14 cellular contexts compared by ENCODE assay signal in the genomic region with DNA sequence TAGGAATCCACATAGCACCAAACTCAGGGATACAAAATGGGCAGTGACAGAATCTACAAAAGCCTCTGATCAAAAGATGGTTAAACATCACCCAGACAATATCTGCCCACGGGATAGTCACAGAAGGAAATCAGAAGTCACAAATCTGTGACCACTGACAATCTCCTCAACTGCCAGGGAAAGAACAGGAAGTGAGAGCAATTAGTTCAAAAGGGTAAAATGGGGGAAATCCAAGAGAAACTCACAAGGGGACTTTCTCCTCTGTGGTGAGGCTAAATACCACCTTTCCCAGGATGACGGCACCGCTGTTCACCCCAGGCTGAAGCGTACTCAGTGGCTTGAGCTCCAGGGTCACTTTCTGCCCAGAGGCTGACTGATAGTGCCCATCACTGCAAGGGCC. TPM values are rescaled to one million over a fixed set of nuclear protein-coding genes. Genes with fewer than 3 reads are reported as not detected.
DNase-seq lines count a peak whose midpoint lies in the region; ATAC-seq, FAIRE-seq and TF ChIP-seq lines count a peak whose summit lies in the region.
"Had no signal": no experiment of that assay in that cellular context is flagged by ENCODE, and none has a peak within 500 bp of the region (broad histone marks: within the 10 kb centered on the region; RNA-seq: fewer than 3 reads in every experiment).

No MANE protein-coding gene starts in this region.

- ATAC-seq in GM19452 (IDR thresholded peaks at IDR 0.05; ENCODE audit: unreplicated experiment) (peak; percentile 82), HG02973 (IDR thresholded peaks at IDR 0.05; ENCODE audit: unreplicated experiment) (peak; percentile 84), sciatic nerve (no peak)
- ATAC-seq: lower lobe of right lung, Panc1 had no signal

- no peaks in the 10 kb centered on the region for H3K9me3 ChIP-seq in OCI-LY3 (ENCODE audit: insufficient read depth, low read length)
- H3K9me3 ChIP-seq: lower lobe of right lung, sigmoid colon had no signal

- TF ChIP-seq CTCF in OCI-LY3 (IDR thresholded peaks at IDR 0.05; ENCODE audit: low read depth, low read length) (no peak), dorsolateral prefrontal cortex (IDR thresholded peaks at IDR 0.05 in 54 of 56, conservative IDR thresholded peaks at IDR 0.05 in 2 of 56; ENCODE audit: low read depth in 1 of 56, partially characterized antibody in 56 of 56) (no peak)

- no peak for DNase-seq in GM12891 (ENCODE audit: insufficient read length, low spot score)
- no peak for DNase-seq in dorsolateral prefrontal cortex
- no peak for DNase-seq in dedifferentiated amniotic fluid mesenchymal stem cell (ENCODE audit: extremely low spot score)
- no peak for DNase-seq in C1 segment of cervical spinal cord (lab: John Stamatoyannopoulos, UW)
- no peak for DNase-seq in sciatic nerve (ENCODE audit: low spot score)
- DNase-seq: activated CD4-positive, CD25-positive, alpha-beta regulatory T cell treated with anti-CD3 and anti-CD28 coated beads, Interleukin-2, amount 50 U/mL, for 72 hours; aorta; CD4-positive, CD25-positive, alpha-beta regulatory T cell; lower lobe of right lung; sigmoid colon had no signal

- no peaks in the 10 kb centered on the region for H4K20me1 ChIP-seq in OCI-LY3 (ENCODE audit: insufficient read depth, low read length)

- peak overlapping the region; percentile 12; the same call in 1 of the 2 replicates for H3K9ac ChIP-seq in OCI-LY3 (ENCODE audit: low read length)

- no peak for TF ChIP-seq POLR2A in GM12891 (IDR thresholded peaks at IDR 0.05; ENCODE audit: low read depth, low read length)

- H3K4me3 ChIP-seq in OCI-LY3 (ENCODE audit: low read length) (peak overlapping the region; percentile 56), dorsolateral prefrontal cortex (no peak overlapping the region)
- H3K4me3 ChIP-seq: lower lobe of right lung, sigmoid colon had no signal

- H3K27me3 ChIP-seq in OCI-LY3 (ENCODE audit: low read depth, low read length) (no peaks in the 10 kb centered on the region), dorsolateral prefrontal cortex (no peaks in the 10 kb centered on the region)
- H3K27me3 ChIP-seq: sigmoid colon had no signal

- peak overlapping the region; percentile 71 for H3K4me2 ChIP-seq in OCI-LY3 (ENCODE audit: low read length)

- peaks cover 30% of the 10 kb centered on the region for H3K4me1 ChIP-seq in OCI-LY3 (ENCODE audit: low read length)
- H3K4me1 ChIP-seq: lower lobe of right lung, sigmoid colon had no signal

- no peak overlapping the region for H2AFZ ChIP-seq in OCI-LY3 (ENCODE audit: low read depth, low read length)

- FAIRE-seq in GM12891 (lab: Jason Lieb, UNC), result peak; percentile 16

- H3K27ac ChIP-seq in OCI-LY3 (ENCODE audit: low read length), result peak overlapping the region; percentile 32; the same call in 1 of the 2 replicates
- H3K27ac ChIP-seq in dorsolateral prefrontal cortex, result no peak overlapping the region
- H3K27ac ChIP-seq: lower lobe of right lung, sigmoid colon had no signal

- peaks cover 50% of the 10 kb centered on the region for H3K36me3 ChIP-seq in OCI-LY3 (replicated peaks; ENCODE audit: low read depth, low read length)

- no peaks in the 10 kb centered on the region for H3K79me2 ChIP-seq in OCI-LY3 (ENCODE audit: low read length)

- intact Hi-C loops in dorsolateral prefrontal cortex (cut with DNase I) (no loop called here), sciatic nerve (cut with DNase I) (no loop called here)

TF ChIP-seq in GM12891, 5 proteins besides CTCF, POLR2A, EP300 and RAD21:
- TF ChIP-seq SPI1 (IDR thresholded peaks at IDR 0.05; ENCODE audit: low read depth, low read length) (peak; percentile 97), POU2F2 (IDR thresholded peaks at IDR 0.05; ENCODE audit: low read depth, low read length) (peak; percentile 33; the same call in 1 of the 2 replicates), POLR2AphosphoS5 (IDR thresholded peaks at IDR 0.05; ENCODE audit: low read depth, low read length) (no peak), TAF1 (IDR thresholded peaks at IDR 0.05; ENCODE audit: low read depth, low read length) (no peak), PAX5 (IDR thresholded peaks at IDR 0.05; ENCODE audit: insufficient read depth, low read length, severe bottlenecking) (no peak)

RNA-seq across cellular contexts. Expression of gene TTC5, which starts 10.7 kb away (rescaled TPM):
- 6.1 TPM for polyA plus RNA-seq in GM12891 (2012; ENCODE audit: low read depth, missing spikeins)
- 10 to 100 TPM; 19.0 to 46.8 (median 32.3) TPM for total RNA-seq in dorsolateral prefrontal cortex
- total RNA-seq in sciatic nerve, result 19.9 TPM

RNA-seq across cellular contexts. Expression of gene CCNB1IP1, which starts 38.0 kb away (rescaled TPM):
- polyA plus RNA-seq in GM12891 (2012; ENCODE audit: low read depth, missing spikeins), result 57.3 TPM
- 10 to 100 TPM; 23.9 to 53.0 (median 36.4) TPM for total RNA-seq in dorsolateral prefrontal cortex
- 51.4 TPM for total RNA-seq in sciatic nerve

RNA-seq across cellular contexts. Expression of gene PARP2, which starts 48.4 kb away (rescaled TPM):
- 25.1 TPM for polyA plus RNA-seq in GM12891 (2012; ENCODE audit: low read depth, missing spikeins)
- total RNA-seq in dorsolateral prefrontal cortex (10 to 100 TPM; 26.7 to 81.9 (median 48.4) TPM), sciatic nerve (23.7 TPM)

RNA-seq across cellular contexts. Expression of gene OR11H4, which starts 56.0 kb away (rescaled TPM):
- not detected for polyA plus RNA-seq in GM12891 (2012; ENCODE audit: low read depth, missing spikeins)
- total RNA-seq in dorsolateral prefrontal cortex, result not detected
- not detected for total RNA-seq in sciatic nerve
- total RNA-seq: aorta; CD4-positive, CD25-positive, alpha-beta regulatory T cell; lower lobe of right lung; sigmoid colon had no signal
- polyA plus RNA-seq: aorta; CD4-positive, CD25-positive, alpha-beta regulatory T cell; sigmoid colon had no signal
